Comparison of ENCODE assay signal across 9 cellular contexts in the genomic region with DNA sequence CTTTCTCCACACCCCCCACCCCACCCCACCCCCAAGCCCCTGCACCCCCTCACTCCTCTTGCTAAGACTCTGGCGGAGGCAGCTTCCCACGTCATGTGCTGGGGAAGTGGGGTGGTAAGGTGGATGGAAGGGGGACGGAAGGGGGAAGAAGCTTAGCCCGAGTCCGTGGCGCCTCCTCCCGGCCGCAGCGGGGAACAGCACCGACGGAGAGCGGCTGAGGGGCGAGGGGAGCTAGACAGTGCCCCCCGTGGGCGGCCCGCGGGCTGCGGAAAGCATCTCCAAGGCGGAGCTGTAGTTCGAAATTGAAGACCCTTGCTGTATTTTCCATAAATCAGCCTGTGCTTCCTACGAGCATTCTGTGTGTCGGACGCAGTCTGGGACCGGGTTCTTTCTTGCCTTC. TPM values are rescaled to one million over a fixed set of nuclear protein-coding genes. Genes with fewer than 3 reads are reported as not detected.
DNase-seq lines count a peak whose midpoint lies in the region; ATAC-seq and TF ChIP-seq lines count a peak whose summit lies in the region.
"Had no signal": no experiment of that assay in that cellular context is flagged by ENCODE, and none has a peak within 500 bp of the region (broad histone marks: within the 10 kb centered on the region; RNA-seq: fewer than 3 reads in every experiment).

No MANE protein-coding gene starts in this region.

- H3K4me1 ChIP-seq in H9 (ENCODE audit: insufficient read depth, low read length) (no peaks in the 10 kb centered on the region), neuron (ENCODE audit: insufficient read depth, low read length) (peaks cover 34% of the 10 kb centered on the region)

- H3K27ac ChIP-seq in H9 (ENCODE audit: insufficient read length, low read depth, low read length): no peak overlapping the region
- H3K27ac ChIP-seq in coronary artery: no peak overlapping the region

- H3K27me3 ChIP-seq in H9 (ENCODE audit: insufficient read depth, low read length): peaks cover 8% of the 10 kb centered on the region; the same call in 1 of the 2 replicates
- H3K27me3 ChIP-seq in neuron (ENCODE audit: insufficient read depth, low read length): no peaks in the 10 kb centered on the region

- H2BK15ac ChIP-seq in H9 (ENCODE audit: low read depth, low read length): no peak overlapping the region

- no peak overlapping the region for H3T11ph ChIP-seq in H9 (ENCODE audit: low read length)

- H2AFZ ChIP-seq in H9 (ENCODE audit: low read length) (no peak overlapping the region), neuron (ENCODE audit: low read depth, low read length) (peak overlapping the region; percentile 57)

- H3K18ac ChIP-seq in H9 (ENCODE audit: insufficient read length, low read depth, low read length): no peak overlapping the region

- no peak overlapping the region for H3K14ac ChIP-seq in H9 (ENCODE audit: insufficient read depth, low read length)

- no CpG with 5 or more reads among the region's 24 CpGs for WGBS in H9 (ENCODE audit: extremely low coverage, insufficient read length, low lambda C conversion rate)
- 4 to 8% methylated on average over 22 to 24 of the region's 24 CpGs for WGBS in lower leg skin, 2 donors

- no peak overlapping the region for H4K5ac ChIP-seq in H9 (ENCODE audit: insufficient read length, low read depth, low read length)

- H3K4ac ChIP-seq in H9 (ENCODE audit: low read depth, low read length): no peak overlapping the region

- H3K9me3 Mint-ChIP-seq in H9: no peaks in the 10 kb centered on the region

- no peaks in the 10 kb centered on the region for H3K79me1 ChIP-seq in H9 (ENCODE audit: insufficient read depth, low read depth, low read length, poor library complexity, severe bottlenecking)

- H2AK5ac ChIP-seq in H9 (ENCODE audit: insufficient read length, low read length): no peak overlapping the region

- no peak overlapping the region for H3K9ac ChIP-seq in H9 (ENCODE audit: extremely low read depth, insufficient read length, low read length)

- no peak overlapping the region; a peak in 1 of 7 replicates for H3K27ac Mint-ChIP-seq in H9

- no peak overlapping the region for H2BK12ac ChIP-seq in H9 (ENCODE audit: insufficient read length, low read depth, low read length)

- no peak overlapping the region for H2BK20ac ChIP-seq in H9 (ENCODE audit: low read depth, low read length, poor library complexity, severe bottlenecking)

- peaks cover 77% of the 10 kb centered on the region for H3K27me3 Mint-ChIP-seq in H9 (ENCODE audit: low read depth)

- H3K36me3 Mint-ChIP-seq in H9 (ENCODE audit: insufficient read depth in 1 of 3, low read depth in 3 of 3): no peaks in the 10 kb centered on the region

- no peaks in the 10 kb centered on the region for H3K79me2 ChIP-seq in H9 (ENCODE audit: insufficient read depth, low read length)

- H2BK5ac ChIP-seq in H9 (ENCODE audit: insufficient read length, low read length): no peak overlapping the region

- no peak overlapping the region for H4K91ac ChIP-seq in H9 (ENCODE audit: insufficient read length, low read depth, low read length)

- peak overlapping the region; percentile 69 to 93 for H3K4me3 Mint-ChIP-seq in H9

- H3K4me3 ChIP-seq in coronary artery (peak overlapping the region; percentile 67), neuron (ENCODE audit: low read length) (peak overlapping the region; percentile 95), lower leg skin (ENCODE audit: low read depth, poor library complexity, severe bottlenecking) (no peak overlapping the region)

- H3K36me3 ChIP-seq in neuron (ENCODE audit: insufficient read depth, low read length): peaks cover 4% of the 10 kb centered on the region

- peak; percentile 62 for DNase-seq in DMS53 treated with DMSO at 0.1 percent for 48 hours (lab: John Stamatoyannopoulos, UW; ENCODE audit: unreplicated experiment)
- peak; percentile 87 for DNase-seq in H9
- no peak for DNase-seq in coronary artery (ENCODE audit: low spot score)
- DNase-seq in lower leg skin (ENCODE audit: low spot score in 2 of 2): no peak
- DNase-seq in hepatic stellate cell (ENCODE audit: low spot score): no peak
- no peak for DNase-seq in AG08396 (ENCODE audit: low spot score)
- DNase-seq: NK-92 treated with Interleukin-12 subunit alpha and Interleukin-12 subunit beta, amount 100 ng/mL, for 24 hours had no signal

- H3K9me3 ChIP-seq in H9 (ENCODE audit: control insufficient read depth, low read depth, low read length) (no peaks in the 10 kb centered on the region), neuron (ENCODE audit: low read length) (no peaks in the 10 kb centered on the region)

- no peak for ATAC-seq in HG02642 (IDR thresholded peaks at IDR 0.05; ENCODE audit: poor library complexity, unreplicated experiment)

- peaks cover 12% of the 10 kb centered on the region for H3K23me2 ChIP-seq in H9 (ENCODE audit: insufficient read length, low read depth, low read length, poor library complexity, severe bottlenecking)

- H4K20me1 ChIP-seq in H9 (ENCODE audit: control insufficient read depth, insufficient read depth, insufficient read length): no peaks in the 10 kb centered on the region

- intact Hi-C loops in lower leg skin (cut with DNase I; ENCODE audit: low total_unique reads): no loop called here

- peak overlapping the region; percentile 71 for H3K4me2 ChIP-seq in H9 (ENCODE audit: insufficient read depth, insufficient read length, low read length)

- peak; percentile 96 for TF ChIP-seq CTCF in H9 (conservative IDR thresholded peaks at IDR 0.05)
- no peak for TF ChIP-seq CTCF in coronary artery (IDR thresholded peaks at IDR 0.05)
- TF ChIP-seq CTCF in lower leg skin (IDR thresholded peaks at IDR 0.05): no peak

- no peak overlapping the region for H3K23ac ChIP-seq in H9 (ENCODE audit: insufficient read length, low read depth, low read length)

- no peak overlapping the region for H2BK120ac ChIP-seq in H9 (ENCODE audit: low read depth, low read length, poor library complexity, severe bottlenecking)

- TF ChIP-seq POLR2A in lower leg skin (IDR thresholded peaks at IDR 0.05): no peak

- H3K56ac ChIP-seq in H9 (ENCODE audit: insufficient read length, low read depth, low read length): no peak overlapping the region

- peaks cover 9 to 14% of the 10 kb centered on the region in 2 experiments for H3K4me1 Mint-ChIP-seq in H9

- H4K8ac ChIP-seq in H9 (replicated peaks; ENCODE audit: insufficient read length, low read depth, low read length): no peak overlapping the region

RNA-seq across cellular contexts. Expression of gene GRIN2B, which starts 0.6 kb away (rescaled TPM):
- total RNA-seq in H9 (2021) (0.02 and 0.13 TPM in 2 replicates), lower leg skin (under 1 TPM; under 0.01 to 0.34 (median 0.04) TPM)

Comparison
In these comparisons a context has a peak if more than half of its experiments do, and no peak if none do; other contexts are left out.
1. DNase-seq: peak in DMS53 treated with DMSO at 0.1 percent for 48 hours (single experiment) and H9 (single experiment); none in coronary artery (single experiment), lower leg skin (0 of 2), hepatic stellate cell (single experiment) and AG08396 (single experiment).